In the genomic region with DNA sequence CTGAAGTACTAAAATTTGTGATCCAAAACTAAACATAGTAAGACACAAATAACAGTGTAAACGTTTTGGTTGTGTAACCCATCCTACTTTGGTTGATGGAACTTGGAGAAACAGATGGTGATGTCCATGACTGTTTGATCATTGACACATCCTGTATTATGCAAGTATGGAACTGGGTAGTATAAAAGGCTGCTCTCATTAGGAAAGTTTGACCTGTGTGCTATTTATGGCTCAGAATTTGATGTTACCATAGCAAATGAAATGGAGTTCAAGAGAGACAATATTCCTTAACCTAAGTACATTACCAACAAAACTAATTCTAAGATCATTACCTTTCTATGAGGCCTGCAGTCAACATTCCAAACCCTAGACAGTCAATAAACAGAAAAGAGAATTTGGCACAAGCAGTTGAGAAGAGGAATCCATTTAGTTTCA, we compare ENCODE assay signal across 1 cellular context.
TF ChIP-seq lines count a peak whose summit lies in the region.

No MANE protein-coding gene starts in this region.

TF ChIP-seq in HepG2, 621 proteins besides CTCF, POLR2A, EP300 and RAD21 (continued from another document and continues in another):
- TF ChIP-seq ARID5B (CRISPR knock-in tag; IDR thresholded peaks at IDR 0.05) = peak; percentile 89
- TF ChIP-seq NAIF1 (CRISPR knock-in tag; IDR thresholded peaks at IDR 0.05; ENCODE audit: borderline replicate concordance) = no peak
- no peak for TF ChIP-seq ZNF737 (CRISPR knock-in tag; IDR thresholded peaks at IDR 0.05; ENCODE audit: borderline replicate concordance)
- no peak for TF ChIP-seq ZNF350 (CRISPR knock-in tag; IDR thresholded peaks at IDR 0.05; ENCODE audit: borderline replicate concordance, low read depth)
- no peak for TF ChIP-seq ZNF101 (CRISPR knock-in tag; IDR thresholded peaks at IDR 0.05; ENCODE audit: borderline replicate concordance, low read depth)
- TF ChIP-seq FOXA1 (IDR thresholded peaks at IDR 0.05) = no peak
- TF ChIP-seq FOXA1 (CRISPR knock-in tag; IDR thresholded peaks at IDR 0.05) = peak; percentile 51
- TF ChIP-seq YY1 (IDR thresholded peaks at IDR 0.05; ENCODE audit: insufficient read depth, insufficient replicate concordance, low read depth, low read length) = peak; percentile 11
- TF ChIP-seq JUNB (CRISPR knock-in tag; IDR thresholded peaks at IDR 0.05; ENCODE audit: borderline replicate concordance) = no peak
- TF ChIP-seq, protein P1, sequence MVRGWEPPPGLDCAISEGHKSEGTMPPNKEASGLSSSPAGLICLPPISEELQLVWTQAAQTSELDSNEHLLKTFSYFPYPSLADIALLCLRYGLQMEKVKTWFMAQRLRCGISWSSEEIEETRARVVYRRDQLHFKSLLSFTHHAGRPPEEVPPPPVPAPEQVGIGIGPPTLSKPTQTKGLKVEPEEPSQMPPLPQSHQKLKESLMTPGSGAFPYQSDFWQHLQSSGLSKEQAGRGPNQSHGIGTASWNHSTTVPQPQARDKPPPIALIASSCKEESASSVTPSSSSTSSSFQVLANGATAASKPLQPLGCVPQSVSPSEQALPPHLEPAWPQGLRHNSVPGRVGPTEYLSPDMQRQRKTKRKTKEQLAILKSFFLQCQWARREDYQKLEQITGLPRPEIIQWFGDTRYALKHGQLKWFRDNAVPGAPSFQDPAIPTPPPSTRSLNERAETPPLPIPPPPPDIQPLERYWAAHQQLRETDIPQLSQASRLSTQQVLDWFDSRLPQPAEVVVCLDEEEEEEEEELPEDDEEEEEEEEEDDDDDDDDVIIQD (CRISPR knock-in tag; IDR thresholded peaks at IDR 0.05; ENCODE audit: low read depth) = peak; percentile 78; the same call in 1 of the 2 replicates
- no peak for TF ChIP-seq ZKSCAN1 (IDR thresholded peaks at IDR 0.05; ENCODE audit: low read length)
- no peak for TF ChIP-seq ZNF430 (CRISPR knock-in tag; IDR thresholded peaks at IDR 0.05)
- TF ChIP-seq ZFYVE20 (CRISPR knock-in tag; IDR thresholded peaks at IDR 0.05; ENCODE audit: borderline replicate concordance, low read depth) = no peak
- TF ChIP-seq ZBTB46 (CRISPR knock-in tag; IDR thresholded peaks at IDR 0.05; ENCODE audit: borderline replicate concordance) = no peak
- no peak for TF ChIP-seq PAWR (CRISPR knock-in tag; IDR thresholded peaks at IDR 0.05; ENCODE audit: borderline replicate concordance)
- no peak for TF ChIP-seq JUN (CRISPR knock-in tag; IDR thresholded peaks at IDR 0.05)
- peak; percentile 84 for TF ChIP-seq CEBPB (IDR thresholded peaks at IDR 0.05; ENCODE audit: borderline replicate concordance, low read depth, low read length)
- no peak for TF ChIP-seq MEIS1 (CRISPR knock-in tag; IDR thresholded peaks at IDR 0.05; ENCODE audit: borderline replicate concordance)
- TF ChIP-seq ZFAT (CRISPR knock-in tag; conservative IDR thresholded peaks at IDR 0.05) = no peak
- no peak for TF ChIP-seq ISX (CRISPR knock-in tag; conservative IDR thresholded peaks at IDR 0.05)
- peak; percentile 64 for TF ChIP-seq CREM (IDR thresholded peaks at IDR 0.05)
- TF ChIP-seq CREM (CRISPR knock-in tag; IDR thresholded peaks at IDR 0.05) = no peak
- TF ChIP-seq THAP9 (CRISPR knock-in tag; IDR thresholded peaks at IDR 0.05; ENCODE audit: borderline replicate concordance) = no peak
- TF ChIP-seq ARNT (IDR thresholded peaks at IDR 0.05) = no peak
- no peak for TF ChIP-seq ZHX2 (IDR thresholded peaks at IDR 0.05; ENCODE audit: low read depth)
- no peak for TF ChIP-seq ZHX2 (CRISPR knock-in tag; IDR thresholded peaks at IDR 0.05; ENCODE audit: borderline replicate concordance)
- TF ChIP-seq ETV6 (CRISPR knock-in tag; conservative IDR thresholded peaks at IDR 0.05) = no peak
- TF ChIP-seq JDP2 (CRISPR knock-in tag; IDR thresholded peaks at IDR 0.05; ENCODE audit: borderline replicate concordance) = no peak
- no peak for TF ChIP-seq MTA3 (CRISPR knock-in tag; IDR thresholded peaks at IDR 0.05)
- TF ChIP-seq EZH2 (conservative IDR thresholded peaks at IDR 0.05; ENCODE audit: low read depth, low read length) = no peak
- TF ChIP-seq PHF8 (CRISPR knock-in tag; IDR thresholded peaks at IDR 0.05) = no peak
- TF ChIP-seq, protein P2, sequence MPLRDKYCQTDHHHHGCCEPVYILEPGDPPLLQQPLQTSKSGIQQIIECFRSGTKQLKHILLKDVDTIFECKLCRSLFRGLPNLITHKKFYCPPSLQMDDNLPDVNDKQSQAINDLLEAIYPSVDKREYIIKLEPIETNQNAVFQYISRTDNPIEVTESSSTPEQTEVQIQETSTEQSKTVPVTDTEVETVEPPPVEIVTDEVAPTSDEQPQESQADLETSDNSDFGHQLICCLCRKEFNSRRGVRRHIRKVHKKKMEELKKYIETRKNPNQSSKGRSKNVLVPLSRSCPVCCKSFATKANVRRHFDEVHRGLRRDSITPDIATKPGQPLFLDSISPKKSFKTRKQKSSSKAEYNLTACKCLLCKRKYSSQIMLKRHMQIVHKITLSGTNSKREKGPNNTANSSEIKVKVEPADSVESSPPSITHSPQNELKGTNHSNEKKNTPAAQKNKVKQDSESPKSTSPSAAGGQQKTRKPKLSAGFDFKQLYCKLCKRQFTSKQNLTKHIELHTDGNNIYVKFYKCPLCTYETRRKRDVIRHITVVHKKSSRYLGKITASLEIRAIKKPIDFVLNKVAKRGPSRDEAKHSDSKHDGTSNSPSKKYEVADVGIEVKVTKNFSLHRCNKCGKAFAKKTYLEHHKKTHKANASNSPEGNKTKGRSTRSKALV (CRISPR knock-in tag; IDR thresholded peaks at IDR 0.05) = no peak
- TF ChIP-seq, protein P3, sequence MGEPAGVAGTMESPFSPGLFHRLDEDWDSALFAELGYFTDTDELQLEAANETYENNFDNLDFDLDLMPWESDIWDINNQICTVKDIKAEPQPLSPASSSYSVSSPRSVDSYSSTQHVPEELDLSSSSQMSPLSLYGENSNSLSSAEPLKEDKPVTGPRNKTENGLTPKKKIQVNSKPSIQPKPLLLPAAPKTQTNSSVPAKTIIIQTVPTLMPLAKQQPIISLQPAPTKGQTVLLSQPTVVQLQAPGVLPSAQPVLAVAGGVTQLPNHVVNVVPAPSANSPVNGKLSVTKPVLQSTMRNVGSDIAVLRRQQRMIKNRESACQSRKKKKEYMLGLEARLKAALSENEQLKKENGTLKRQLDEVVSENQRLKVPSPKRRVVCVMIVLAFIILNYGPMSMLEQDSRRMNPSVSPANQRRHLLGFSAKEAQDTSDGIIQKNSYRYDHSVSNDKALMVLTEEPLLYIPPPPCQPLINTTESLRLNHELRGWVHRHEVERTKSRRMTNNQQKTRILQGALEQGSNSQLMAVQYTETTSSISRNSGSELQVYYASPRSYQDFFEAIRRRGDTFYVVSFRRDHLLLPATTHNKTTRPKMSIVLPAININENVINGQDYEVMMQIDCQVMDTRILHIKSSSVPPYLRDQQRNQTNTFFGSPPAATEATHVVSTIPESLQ (CRISPR knock-in tag; conservative IDR thresholded peaks at IDR 0.05) = no peak
- no peak for TF ChIP-seq CENPT (CRISPR knock-in tag; IDR thresholded peaks at IDR 0.05; ENCODE audit: low read depth)
